ENCODE assay signal across 9 cellular contexts in the genomic region with DNA sequence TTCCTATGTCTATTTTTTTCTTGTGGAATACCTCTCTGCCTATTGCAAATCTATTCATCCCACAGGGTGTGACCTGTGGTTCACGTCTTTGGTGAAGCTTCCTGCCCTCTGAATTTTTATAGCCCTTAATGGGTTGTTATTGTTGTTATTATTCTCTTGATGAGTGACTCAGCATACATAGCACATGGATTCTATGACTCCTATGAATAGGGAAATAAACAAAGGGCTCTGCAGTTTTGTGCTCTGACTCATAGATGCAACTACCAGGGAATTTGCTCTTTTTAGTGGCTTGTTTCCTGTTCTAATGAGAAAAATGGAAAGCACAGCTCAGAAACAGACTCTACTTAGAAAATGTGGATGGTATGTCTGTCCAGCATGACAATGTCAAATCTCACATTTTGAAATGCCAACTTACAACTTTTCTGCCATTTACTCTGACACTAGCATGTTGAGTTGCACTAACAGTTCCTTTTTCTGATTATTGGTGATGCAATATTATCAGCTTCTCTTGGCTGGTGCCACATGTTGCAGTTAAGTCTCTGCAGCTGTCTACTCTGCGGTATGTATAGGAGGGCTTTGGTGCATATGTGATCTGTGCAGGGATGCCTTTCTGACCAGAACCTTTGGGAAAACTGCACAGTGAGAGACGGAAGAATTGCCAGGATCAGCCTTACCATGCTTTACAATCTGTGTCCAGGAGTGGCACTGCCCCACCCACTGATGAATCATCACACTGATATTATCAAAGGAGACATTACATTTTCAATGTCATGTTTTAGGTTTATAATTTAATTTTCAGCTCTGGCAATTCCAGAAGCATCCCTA.
DNase-seq lines count a peak whose midpoint lies in the region; ATAC-seq and TF ChIP-seq lines count a peak whose summit lies in the region.
"Had no signal": no experiment of that assay in that cellular context is flagged by ENCODE, and none has a peak within 500 bp of the region (broad histone marks: within the 10 kb centered on the region; RNA-seq: fewer than 3 reads in every experiment).

No MANE protein-coding gene starts in this region.

- POLR2A ChIA-PET in T-cell (lab: Charles Lee) = no interaction called here

- intact Hi-C loops in Right ventricle myocardium inferior (cut with DNase I) = no loop called here

- DNase-seq in HFFc6 (peak; percentile 83), hepatic stellate cell (ENCODE audit: low spot score) (peak; percentile 11), stromal cell of bone marrow (ENCODE audit: low read depth) (peak; percentile 74), islet precursor cell (no peak), T-cell (no peak), Right ventricle myocardium inferior (ENCODE audit: missing footprints) (no peak)

- no peak for ATAC-seq in HG02642 (IDR thresholded peaks at IDR 0.05; ENCODE audit: poor library complexity, unreplicated experiment)
- no peak for ATAC-seq in T-cell (replicated peaks in 1 of 4)
- ATAC-seq in Right ventricle myocardium inferior = no peak
- ATAC-seq: activated naive CD4-positive, alpha-beta T cell treated with anti-CD3 and anti-CD28 coated beads, Interleukin-2, amount 50 U/mL, for 72 hours had no signal

- H3K27me3 Mint-ChIP-seq in HFFc6 (ENCODE audit: insufficient read depth) (peaks cover 1% of the 10 kb centered on the region; the same call in 1 of the 2 replicates), T-cell (no peaks in the 10 kb centered on the region)

- TF ChIP-seq CTCF in HFFc6 (IDR thresholded peaks at IDR 0.05) (no peak), WI38 (IDR thresholded peaks at IDR 0.05; ENCODE audit: low read depth, low read length) (no peak)

- CTCF ChIA-PET in T-cell (lab: Charles Lee) = no interaction called here

- H3K4me1 Mint-ChIP-seq in HFFc6 (ENCODE audit: low read depth) = peaks cover 30% of the 10 kb centered on the region
- H3K4me1 Mint-ChIP-seq in T-cell = no peaks in the 10 kb centered on the region

- peak overlapping the region; percentile 58; the same call in 1 of the 2 replicates for H3K4me3 Mint-ChIP-seq in HFFc6
- no peak overlapping the region for H3K4me3 Mint-ChIP-seq in T-cell

- 0 out of 2 replicates have a peak overlapping the region, but pooled peaks have one; percentile 0 for H3K4me3 ChIP-seq in WI38 (ENCODE audit: low read depth, low read length)

- H3K9me3 Mint-ChIP-seq in HFFc6 (peaks cover 7% of the 10 kb centered on the region), T-cell (peaks cover 6 to 30% (median 15%) of the 10 kb centered on the region in 3 donors)

- peak overlapping the region; percentile 79 for H3K27ac Mint-ChIP-seq in HFFc6
- H3K27ac Mint-ChIP-seq in T-cell = no peak overlapping the region
- H3K27ac Mint-ChIP-seq: activated naive CD4-positive, alpha-beta T cell treated with anti-CD3 and anti-CD28 coated beads, Interleukin-2, amount 50 U/mL, for 72 hours had no signal

- H3K36me3 Mint-ChIP-seq in HFFc6 (ENCODE audit: low read depth) = no peaks in the 10 kb centered on the region
- no peaks in the 10 kb centered on the region for H3K36me3 Mint-ChIP-seq in T-cell

Comparison
In these comparisons a context has a peak if more than half of its experiments do, and no peak if none do; other contexts are left out.
1. DNase-seq: peak in HFFc6 (single experiment), hepatic stellate cell (single experiment) and stromal cell of bone marrow (single experiment); none in islet precursor cell (single experiment), T-cell (0 of 34) and Right ventricle myocardium inferior (single experiment).